ENCODE assay signal across 19 cellular contexts in the genomic region with DNA sequence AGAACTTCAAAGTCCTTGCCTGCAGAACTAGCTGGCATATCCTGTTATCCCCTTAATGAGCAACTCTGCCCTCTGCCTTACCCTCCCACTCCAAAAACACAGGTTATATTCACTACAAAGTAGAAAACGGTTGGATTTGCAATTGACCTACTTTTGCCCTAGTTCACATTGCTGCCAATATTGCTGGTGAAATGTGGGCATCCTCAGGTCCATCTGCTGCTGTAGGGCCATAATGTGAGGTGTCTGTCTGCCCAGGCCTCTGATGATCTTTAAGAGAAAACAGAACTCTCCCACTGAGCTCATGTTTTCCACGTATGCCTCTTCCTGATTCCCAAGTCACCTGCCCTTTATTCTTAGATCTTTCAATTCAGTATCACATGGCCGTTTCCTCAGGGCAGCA.
"Had no signal": no experiment of that assay in that cellular context is flagged by ENCODE, and none has a peak within 500 bp of the region (broad histone marks: within the 10 kb centered on the region; RNA-seq: fewer than 3 reads in every experiment).

No MANE protein-coding gene starts in this region.

- H3K27me3 Mint-ChIP-seq: effector memory CD8-positive, alpha-beta T cell; memory B cell; progenitor cell of endocrine pancreas; stimulated activated naive B cell treated with anti-CD40 and anti-IgM and Interleukin-4, amounts not matched to agents 10 μg/mL and 1 μg/mL and 100 μg/mL, for 72 hours; stimulated activated naive CD8-positive, alpha-beta T cell treated with anti-CD3 and anti-CD28 coated beads, Interleukin-15, Interleukin-2, amounts not matched to agents 100 ng/mL and 50 ng/mL, for 24 hours had no signal

- H3K4me3 ChIP-seq: coronary artery, lung, right lobe of liver, suprapubic skin, transverse colon, upper lobe of right lung, uterus had no signal

- H3K79me2 ChIP-seq: parathyroid adenoma had no signal

- H3K27ac ChIP-seq: coronary artery, parathyroid adenoma, right lobe of liver, suprapubic skin, transverse colon, upper lobe of right lung, uterus had no signal

- H3K4me1 ChIP-seq: parathyroid adenoma, right lobe of liver, suprapubic skin, transverse colon, upper lobe of right lung, uterus had no signal

- DNase-seq: effector memory CD8-positive, alpha-beta T cell; hypothalamus; natural killer cell; right lobe of liver; small intestine; stimulated activated CD4-positive, alpha-beta T cell treated with anti-CD3 and anti-CD28 coated beads, Interleukin-15, amount 100 ng/mL, for 24 hours; stimulated activated CD4-positive, alpha-beta T cell treated with anti-CD3 and anti-CD28 coated beads, Interleukin-2, amount 100 ng/mL, for 48 hours; stimulated activated naive B cell treated with anti-CD40 and anti-IgM and Interleukin-4, amounts not matched to agents 10 μg/mL and 1 μg/mL and 100 μg/mL, for 72 hours; transverse colon; upper lobe of right lung; uterus had no signal

- H3K27me3 ChIP-seq: right lobe of liver, suprapubic skin, transverse colon, upper lobe of right lung, uterus had no signal

- H2AFZ ChIP-seq: parathyroid adenoma had no signal

- H3K36me3 Mint-ChIP-seq: memory B cell; natural killer cell; stimulated activated naive B cell treated with anti-CD40 and anti-IgM and Interleukin-4, amounts not matched to agents 10 μg/mL and 1 μg/mL and 100 μg/mL, for 72 hours had no signal

- H3K4me1 Mint-ChIP-seq: memory B cell; natural killer cell; stimulated activated naive B cell treated with anti-CD40 and anti-IgM and Interleukin-4, amounts not matched to agents 10 μg/mL and 1 μg/mL and 100 μg/mL, for 72 hours had no signal

- H3K36me3 ChIP-seq: right lobe of liver, suprapubic skin, transverse colon, upper lobe of right lung, uterus had no signal

- H3K9ac ChIP-seq: parathyroid adenoma had no signal

- H3K4me3 Mint-ChIP-seq: effector memory CD8-positive, alpha-beta T cell; memory B cell; natural killer cell; stimulated activated naive B cell treated with anti-CD40 and anti-IgM and Interleukin-4, amounts not matched to agents 10 μg/mL and 1 μg/mL and 100 μg/mL, for 72 hours; stimulated activated naive CD8-positive, alpha-beta T cell treated with anti-CD3 and anti-CD28 coated beads, Interleukin-15, Interleukin-2, amounts not matched to agents 100 ng/mL and 50 ng/mL, for 24 hours had no signal

- H3K9me3 Mint-ChIP-seq: stimulated activated naive B cell treated with anti-CD40 and anti-IgM and Interleukin-4, amounts not matched to agents 10 μg/mL and 1 μg/mL and 100 μg/mL, for 72 hours; stimulated activated naive CD8-positive, alpha-beta T cell treated with anti-CD3 and anti-CD28 coated beads, Interleukin-15, Interleukin-2, amounts not matched to agents 100 ng/mL and 50 ng/mL, for 24 hours had no signal

- ATAC-seq: effector memory CD8-positive, alpha-beta T cell; left lobe of liver; natural killer cell; right lobe of liver; stimulated activated naive B cell treated with anti-CD40 and anti-IgM and Interleukin-4, amounts not matched to agents 10 μg/mL and 1 μg/mL and 100 μg/mL, for 72 hours; upper lobe of right lung had no signal

- H3K27ac Mint-ChIP-seq: effector memory CD8-positive, alpha-beta T cell; memory B cell; natural killer cell; progenitor cell of endocrine pancreas; stimulated activated naive B cell treated with anti-CD40 and anti-IgM and Interleukin-4, amounts not matched to agents 10 μg/mL and 1 μg/mL and 100 μg/mL, for 72 hours; stimulated activated naive CD8-positive, alpha-beta T cell treated with anti-CD3 and anti-CD28 coated beads, Interleukin-15, Interleukin-2, amounts not matched to agents 100 ng/mL and 50 ng/mL, for 24 hours had no signal

- H3K9me3 ChIP-seq: right lobe of liver, suprapubic skin, transverse colon, upper lobe of right lung, uterus had no signal
